ENCODE assay signal across 9 cellular contexts in the genomic region with DNA sequence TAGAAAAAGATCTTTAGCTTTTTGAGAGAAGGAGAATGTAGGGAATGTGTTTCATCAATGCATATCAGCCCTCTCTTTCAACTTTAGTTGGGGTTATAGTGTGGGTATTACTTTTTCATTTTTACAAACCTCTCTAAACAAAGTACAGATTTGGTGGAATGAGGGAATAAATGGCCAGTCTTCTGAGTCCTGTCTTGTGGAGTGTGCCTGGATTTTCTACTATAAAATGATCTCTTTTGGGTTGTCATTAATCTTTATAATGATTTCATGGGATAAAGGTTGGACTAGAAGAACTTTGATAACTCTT.
DNase-seq lines count a peak whose midpoint lies in the region; ATAC-seq, FAIRE-seq and TF ChIP-seq lines count a peak whose summit lies in the region.
"Had no signal": no experiment of that assay in that cellular context is flagged by ENCODE, and none has a peak within 500 bp of the region (broad histone marks: within the 10 kb centered on the region; RNA-seq: fewer than 3 reads in every experiment).

No MANE protein-coding gene starts in this region.

- H3K4me1 ChIP-seq in A673 (ENCODE audit: insufficient read depth, low read length, poor library complexity, severe bottlenecking): peaks cover 48% of the 10 kb centered on the region
- peaks cover 0 to 16% (median 0%) of the 10 kb centered on the region in 3 donors for H3K4me1 ChIP-seq in esophagus squamous epithelium
- no peaks in the 10 kb centered on the region for H3K4me1 ChIP-seq in HAP-1
- H3K4me1 ChIP-seq in small intestine (ENCODE audit: control insufficient read depth in 2 of 2, insufficient read depth in 1 of 2, low read depth in 1 of 2, low read length in 1 of 2): no peaks in the 10 kb centered on the region

- no peaks in the 10 kb centered on the region for H3K27me3 ChIP-seq in A673 (replicated peaks; ENCODE audit: insufficient read depth, low read depth, low read length, poor library complexity)
- H3K27me3 ChIP-seq in esophagus squamous epithelium: no peaks in the 10 kb centered on the region
- H3K27me3 ChIP-seq in HAP-1 (ENCODE audit: low read depth): no peaks in the 10 kb centered on the region
- H3K27me3 ChIP-seq in small intestine (ENCODE audit: control insufficient read depth in 2 of 2, insufficient read depth in 2 of 2, low read length in 2 of 2): no peaks in the 10 kb centered on the region

- intact Hi-C loops in A673 (cut with micrococcal nuclease; ENCODE audit: unreplicated experiment): loop anchor here (1.0 to 10.0 kb wide), 8 partner anchors 138 to 1461 kb away; no protein-coding TSS in a partner anchor
- intact Hi-C loops in esophagus squamous epithelium (cut with DNase I): no loop called here

- in situ Hi-C loops in HAP-1 (cut with MboI; ENCODE audit: low sequenced_read_pairs): loop anchor here (25.0 kb wide), 1 partner anchor 1466 kb away; no protein-coding TSS in a partner anchor

- H3K27ac ChIP-seq in A673 (ENCODE audit: low read depth, low read length, poor library complexity, severe bottlenecking): peak overlapping the region; percentile 72
- H3K27ac ChIP-seq in esophagus squamous epithelium: peak overlapping the region in 3 of 4 donors; percentile 22 to 75 (median 70)
- no peak overlapping the region for H3K27ac ChIP-seq in small intestine (ENCODE audit: low read depth in 1 of 2, low read length in 1 of 2)

- CTCF ChIA-PET in A673 (lab: Charles Lee): interaction anchor here (0.7 to 1.8 kb wide), 5 partner anchors 16 to 428 kb away, joined by 3 to 7 read pairs (median 4); no protein-coding TSS in a partner anchor

- POLR2A ChIA-PET in A673 (lab: Charles Lee; ENCODE audit: low non-redundant PET): no interaction called here

- H3K9me3 ChIP-seq in A673 (ENCODE audit: low read depth, low read length, poor library complexity, severe bottlenecking): no peaks in the 10 kb centered on the region
- no peaks in the 10 kb centered on the region for H3K9me3 ChIP-seq in esophagus squamous epithelium
- H3K9me3 ChIP-seq in HAP-1: no peaks in the 10 kb centered on the region
- no peaks in the 10 kb centered on the region for H3K9me3 ChIP-seq in small intestine (ENCODE audit: control insufficient read depth, low read depth)

- ATAC-seq in GM19463 (IDR thresholded peaks at IDR 0.05; ENCODE audit: unreplicated experiment) (peak; percentile 19), GM19452 (IDR thresholded peaks at IDR 0.05; ENCODE audit: unreplicated experiment) (no peak)

- H3K4me3 ChIP-seq in A673 (ENCODE audit: low read depth, low read length, poor library complexity, severe bottlenecking) (no peak overlapping the region), esophagus squamous epithelium (no peak overlapping the region), HAP-1 (no peak overlapping the region), small intestine (ENCODE audit: low read depth in 1 of 2, low read length in 2 of 2) (no peak overlapping the region)

- FAIRE-seq in small intestine (lab: Jason Lieb, UNC): no peak
- FAIRE-seq: colon had no signal

- no peak for TF ChIP-seq POLR2A in esophagus squamous epithelium (IDR thresholded peaks at IDR 0.05)

- H3K36me3 ChIP-seq in A673 (ENCODE audit: insufficient read depth, low read length, poor library complexity, severe bottlenecking) (no peaks in the 10 kb centered on the region), esophagus squamous epithelium (no peaks in the 10 kb centered on the region), HAP-1 (replicated peaks) (no peaks in the 10 kb centered on the region), small intestine (ENCODE audit: control insufficient read depth in 2 of 2, insufficient read depth in 2 of 2, low read length in 2 of 2) (no peaks in the 10 kb centered on the region)

- BruUV-seq in A673 (replicated peaks; lab: Mats Ljungman, UMichigan): no TSS peak

- DNase-seq in A673 (ENCODE audit: low spot score) (no peak), esophagus squamous epithelium (lab: John Stamatoyannopoulos, UW) (no peak), HAP-1 (ENCODE audit: low spot score in 2 of 2) (no peak), small intestine (no peak), MV-4-11 (lab: John Stamatoyannopoulos, UW) (no peak)

- no peak for TF ChIP-seq CTCF in A673 (conservative IDR thresholded peaks at IDR 0.05; ENCODE audit: low read depth, low read length)
- 0 out of 2 replicates have a peak, but pooled peaks have one; percentile 5 for TF ChIP-seq CTCF in LNCAP (IDR thresholded peaks at IDR 0.05)
- TF ChIP-seq CTCF in esophagus squamous epithelium (IDR thresholded peaks at IDR 0.05): no peak

Comparison
In these comparisons a context has a peak if more than half of its experiments do, and no peak if none do; other contexts are left out.
1. H3K27ac ChIP-seq: peak in A673 (single experiment) and esophagus squamous epithelium (3 of 4); none in small intestine (0 of 2).